ENCODE assay signal across 29 cellular contexts in genomic region chr5:124641154-124641792, GRCh38.
DNase-seq lines count a peak whose midpoint lies in the region; ATAC-seq, FAIRE-seq and TF ChIP-seq lines count a peak whose summit lies in the region.
"Had no signal": no experiment of that assay in that cellular context is flagged by ENCODE, and none has a peak within 500 bp of the region (broad histone marks: within the 10 kb centered on the region; RNA-seq: fewer than 3 reads in every experiment).

No MANE protein-coding gene starts in this region.

- H4K5ac ChIP-seq in mesendoderm (ENCODE audit: low read length): no peak overlapping the region

- H2AK5ac ChIP-seq in mesendoderm (ENCODE audit: low read length): no peak overlapping the region

- H3K23ac ChIP-seq in mesendoderm (ENCODE audit: low read length): no peak overlapping the region

- H3K27me3 Mint-ChIP-seq in activated CD8-positive, alpha-beta memory T cell treated with anti-CD3 and anti-CD28 coated beads, Interleukin-2, amount 10 ng/mL, durations not matched to agents 7 days and 5 days: peaks cover 5% of the 10 kb centered on the region
- H3K27me3 Mint-ChIP-seq: effector memory CD8-positive, alpha-beta T cell had no signal

- no peak overlapping the region for H3K4me2 ChIP-seq in mesendoderm (ENCODE audit: low read length)

- peak overlapping the region; percentile 57 for H2BK5ac ChIP-seq in mesendoderm (ENCODE audit: low read length)

- H3K79me1 ChIP-seq in mesendoderm (ENCODE audit: low read length): peaks cover 8% of the 10 kb centered on the region

- ATAC-seq in activated CD8-positive, alpha-beta memory T cell treated with anti-CD3 and anti-CD28 coated beads, Interleukin-2, amount 10 ng/mL, durations not matched to agents 7 days and 5 days: no peak
- ATAC-seq in HG02884 (IDR thresholded peaks at IDR 0.05; ENCODE audit: unreplicated experiment): no peak
- ATAC-seq: activated T-cell treated with anti-CD3 and anti-CD28 coated beads, Interleukin-2, amount 50 U/mL, for 72 hours; effector memory CD8-positive, alpha-beta T cell; esophagus mucosa; foreskin keratinocyte; left ventricle myocardium superior; natural killer cell treated with Interleukin-12 subunit alpha and Interleukin-12 subunit beta and Interleukin-15 and Interleukin-18, amount 100 ng/mL, for 72 hours; sciatic nerve; stimulated activated naive CD8-positive, alpha-beta T cell treated with anti-CD3 and anti-CD28 coated beads, Interleukin-15, Interleukin-2, amounts not matched to agents 100 U/mL and 50 U/mL, for 24 hours had no signal

- H3K4me1 Mint-ChIP-seq in activated CD8-positive, alpha-beta memory T cell treated with anti-CD3 and anti-CD28 coated beads, Interleukin-2, amount 10 ng/mL, durations not matched to agents 7 days and 5 days: no peaks in the 10 kb centered on the region
- H3K4me1 Mint-ChIP-seq: CD4-positive, alpha-beta memory T cell had no signal

- no peak overlapping the region for H3K9ac ChIP-seq in mesendoderm (ENCODE audit: low read length)

- no CpG with 5 or more reads among the region's 11 CpGs for WGBS in mesendoderm (ENCODE audit: extremely low coverage, insufficient coverage, low lambda C conversion rate)

- no peak overlapping the region for H2BK120ac ChIP-seq in mesendoderm (ENCODE audit: low read depth, low read length)

- H2BK15ac ChIP-seq in mesendoderm (replicated peaks; ENCODE audit: low read depth): no peak overlapping the region

- intact Hi-C loops in dorsolateral prefrontal cortex (cut with DNase I): loop anchor here in 1 of 2 donors (10.0 kb wide), 1 partner anchor 774 kb away; no protein-coding TSS in a partner anchor

- H3K9me3 Mint-ChIP-seq in activated CD8-positive, alpha-beta memory T cell treated with anti-CD3 and anti-CD28 coated beads, Interleukin-2, amount 10 ng/mL, durations not matched to agents 7 days and 5 days (ENCODE audit: low read depth): no peaks in the 10 kb centered on the region
- H3K9me3 Mint-ChIP-seq: activated T-cell treated with anti-CD3 and anti-CD28 coated beads, Interleukin-2, amount 50 U/mL, for 72 hours; natural killer cell treated with Interleukin-12 subunit alpha and Interleukin-12 subunit beta and Interleukin-15 and Interleukin-18, amount 100 ng/mL, for 72 hours; T-helper 1 cell treated with Interleukin-12 subunit alpha and Interleukin-12 subunit beta and Interleukin-4 antibody, amounts not matched to agents 30 μg/mL and 1 μg/mL, for 36 hours had no signal

- no peak for FAIRE-seq in GM19239 (lab: Jason Lieb, UNC)

- H3K27ac ChIP-seq in dorsolateral prefrontal cortex (peak overlapping the region in 34 of 59 donors; percentile 8 to 90 (median 72)), mesendoderm (ENCODE audit: low read depth, low read length) (no peak overlapping the region)
- H3K27ac ChIP-seq: 22Rv1, foreskin keratinocyte, ovary, thyroid gland had no signal

- no peak overlapping the region for H4K8ac ChIP-seq in mesendoderm (ENCODE audit: low read depth, low read length)

- H3K27ac Mint-ChIP-seq in activated CD8-positive, alpha-beta memory T cell treated with anti-CD3 and anti-CD28 coated beads, Interleukin-2, amount 10 ng/mL, durations not matched to agents 7 days and 5 days: no peak overlapping the region
- H3K27ac Mint-ChIP-seq: activated T-cell treated with anti-CD3 and anti-CD28 coated beads, Interleukin-2, amount 50 U/mL, for 72 hours; CD4-positive, alpha-beta memory T cell; effector memory CD8-positive, alpha-beta T cell; natural killer cell treated with Interleukin-12 subunit alpha and Interleukin-12 subunit beta and Interleukin-15 and Interleukin-18, amount 100 ng/mL, for 72 hours; T-helper 1 cell treated with Interleukin-12 subunit alpha and Interleukin-12 subunit beta and Interleukin-4 antibody, amounts not matched to agents 30 μg/mL and 1 μg/mL, for 36 hours had no signal

- H3K4me3 ChIP-seq in dorsolateral prefrontal cortex (no peak overlapping the region), mesendoderm (ENCODE audit: low read length) (no peak overlapping the region)
- H3K4me3 ChIP-seq: ovary, thyroid gland had no signal

- H3K36me3 ChIP-seq in mesendoderm (ENCODE audit: control insufficient read depth, insufficient read depth, low read length): no peaks in the 10 kb centered on the region
- H3K36me3 ChIP-seq: ovary had no signal

- H3K4me3 Mint-ChIP-seq in activated CD8-positive, alpha-beta memory T cell treated with anti-CD3 and anti-CD28 coated beads, Interleukin-2, amount 10 ng/mL, durations not matched to agents 7 days and 5 days: no peak overlapping the region
- H3K4me3 Mint-ChIP-seq: activated T-cell treated with anti-CD3 and anti-CD28 coated beads, Interleukin-2, amount 50 U/mL, for 72 hours; CD4-positive, alpha-beta memory T cell; effector memory CD8-positive, alpha-beta T cell; natural killer cell treated with Interleukin-12 subunit alpha and Interleukin-12 subunit beta and Interleukin-15 and Interleukin-18, amount 100 ng/mL, for 72 hours; T-helper 1 cell treated with Interleukin-12 subunit alpha and Interleukin-12 subunit beta and Interleukin-4 antibody, amounts not matched to agents 30 μg/mL and 1 μg/mL, for 36 hours had no signal

- DNase-seq in NCI-H146 (lab: John Stamatoyannopoulos, UW) (peak; percentile 12), NCI-H146 treated with DMSO at 0.1 percent for 48 hours (lab: John Stamatoyannopoulos, UW; ENCODE audit: unreplicated experiment) (no peak), dorsolateral prefrontal cortex (no peak), mesendoderm (no peak), activated T-cell treated with anti-CD3 and anti-CD28 coated beads for 4 hours (no peak), GM19239 (ENCODE audit: insufficient read length, low spot score) (no peak)
- no peak for DNase-seq in activated CD8-positive, alpha-beta memory T cell treated with anti-CD3 and anti-CD28 coated beads, Interleukin-2, amount 10 ng/mL, durations not matched to agents 7 days and 5 days
- DNase-seq: activated CD4-positive, alpha-beta T cell treated with anti-CD3 and anti-CD28 coated beads for 4 hours; activated naive CD4-positive, alpha-beta T cell treated with Interleukin-2 at 50 U/mL for 16 hours; activated T-cell treated with anti-CD3 and anti-CD28 coated beads, Interleukin-2, amount 50 U/mL, for 72 hours; CD4-positive, alpha-beta memory T cell; DMS153; effector memory CD8-positive, alpha-beta T cell; foreskin keratinocyte; H7; left ventricle myocardium superior; NCI-H1092; NCI-H2081 treated with DMSO at 0.1 percent for 48 hours; NCI-H345; NK-92 treated with Interleukin-12 subunit alpha and Interleukin-12 subunit beta, amount 100 ng/mL, for 24 hours; ovary; stimulated activated naive CD8-positive, alpha-beta T cell treated with anti-CD3 and anti-CD28 coated beads, Interleukin-15, Interleukin-2, amounts not matched to agents 100 U/mL and 50 U/mL, for 24 hours; thyroid gland had no signal

- H3K36me3 Mint-ChIP-seq in activated CD8-positive, alpha-beta memory T cell treated with anti-CD3 and anti-CD28 coated beads, Interleukin-2, amount 10 ng/mL, durations not matched to agents 7 days and 5 days: no peaks in the 10 kb centered on the region
- H3K36me3 Mint-ChIP-seq: CD4-positive, alpha-beta memory T cell; natural killer cell treated with Interleukin-12 subunit alpha and Interleukin-12 subunit beta and Interleukin-15 and Interleukin-18, amount 100 ng/mL, for 72 hours had no signal

- H3K18ac ChIP-seq in mesendoderm (ENCODE audit: low read length): no peak overlapping the region

- H3K4ac ChIP-seq in mesendoderm (ENCODE audit: low read depth, low read length): no peak overlapping the region

- peaks cover 12% of the 10 kb centered on the region for H3K4me1 ChIP-seq in mesendoderm (ENCODE audit: control insufficient read depth, low read depth, low read length)
- H3K4me1 ChIP-seq: thyroid gland had no signal

- no peak for TF ChIP-seq CTCF in dorsolateral prefrontal cortex (IDR thresholded peaks at IDR 0.05 in 54 of 56, conservative IDR thresholded peaks at IDR 0.05 in 2 of 56; ENCODE audit: low read depth in 1 of 56, partially characterized antibody in 56 of 56)

- CTCF ChIA-PET in activated CD8-positive, alpha-beta memory T cell treated with anti-CD3 and anti-CD28 coated beads, Interleukin-2, amount 10 ng/mL, durations not matched to agents 7 days and 5 days (lab: Charles Lee): no interaction called here

- H3K27me3 ChIP-seq in dorsolateral prefrontal cortex: no peaks in the 10 kb centered on the region
- no peaks in the 10 kb centered on the region for H3K27me3 ChIP-seq in mesendoderm (ENCODE audit: insufficient read depth, low read length, poor library complexity)
- H3K27me3 ChIP-seq: foreskin keratinocyte, ovary, thyroid gland had no signal

- H3K79me2 ChIP-seq in mesendoderm (ENCODE audit: control insufficient read depth, insufficient read depth, low read length): no peaks in the 10 kb centered on the region

- peak overlapping the region; percentile 54 for H3K56ac ChIP-seq in mesendoderm (ENCODE audit: low read length)
